In genomic region chr18:3012306-3012919, GRCh38 we compare ENCODE assay signal across 1 cellular context.
TF ChIP-seq lines count a peak whose summit lies in the region.

No MANE protein-coding gene starts in this region.

TF ChIP-seq in HEK293, 187 proteins besides CTCF, POLR2A, EP300 and RAD21 (continued from another document and continues in another):
- no peak for TF ChIP-seq ZNF148 (tag by site-specific recombination; IDR thresholded peaks at IDR 0.05; ENCODE audit: borderline replicate concordance)
- no peak for TF ChIP-seq ZNF174 (tag by site-specific recombination; IDR thresholded peaks at IDR 0.05)
- no peak for TF ChIP-seq ZNF10 (tag by site-specific recombination; IDR thresholded peaks at IDR 0.05)
- TF ChIP-seq ZNF596 (tag by site-specific recombination; IDR thresholded peaks at IDR 0.05), result no peak
- TF ChIP-seq ZSCAN30 (tag by site-specific recombination; IDR thresholded peaks at IDR 0.05), result no peak
- TF ChIP-seq ZNF777 (tag by site-specific recombination; IDR thresholded peaks at IDR 0.05; ENCODE audit: borderline replicate concordance), result no peak
- TF ChIP-seq ZNF776 (tag by site-specific recombination; IDR thresholded peaks at IDR 0.05; ENCODE audit: borderline replicate concordance), result no peak
- TF ChIP-seq ZNF639 (tag by site-specific recombination; IDR thresholded peaks at IDR 0.05), result no peak
- TF ChIP-seq ZNF398 (tag by site-specific recombination; IDR thresholded peaks at IDR 0.05), result peak; percentile 87
- no peak for TF ChIP-seq SCRT1 (tag by site-specific recombination; IDR thresholded peaks at IDR 0.05; ENCODE audit: borderline replicate concordance)
- TF ChIP-seq ZNF18 (tag by site-specific recombination; IDR thresholded peaks at IDR 0.05), result no peak
- no peak for TF ChIP-seq ZNF510 (tag by site-specific recombination; IDR thresholded peaks at IDR 0.05; ENCODE audit: insufficient replicate concordance)
- no peak for TF ChIP-seq ZNF146 (tag by site-specific recombination; IDR thresholded peaks at IDR 0.05)
- no peak for TF ChIP-seq IKZF3 (tag by site-specific recombination; IDR thresholded peaks at IDR 0.05)
- no peak for TF ChIP-seq PRDM1 (tag by site-specific recombination; IDR thresholded peaks at IDR 0.05)
- no peak for TF ChIP-seq ZNF561 (tag by site-specific recombination; IDR thresholded peaks at IDR 0.05; ENCODE audit: borderline replicate concordance)
- TF ChIP-seq, protein P1, sequence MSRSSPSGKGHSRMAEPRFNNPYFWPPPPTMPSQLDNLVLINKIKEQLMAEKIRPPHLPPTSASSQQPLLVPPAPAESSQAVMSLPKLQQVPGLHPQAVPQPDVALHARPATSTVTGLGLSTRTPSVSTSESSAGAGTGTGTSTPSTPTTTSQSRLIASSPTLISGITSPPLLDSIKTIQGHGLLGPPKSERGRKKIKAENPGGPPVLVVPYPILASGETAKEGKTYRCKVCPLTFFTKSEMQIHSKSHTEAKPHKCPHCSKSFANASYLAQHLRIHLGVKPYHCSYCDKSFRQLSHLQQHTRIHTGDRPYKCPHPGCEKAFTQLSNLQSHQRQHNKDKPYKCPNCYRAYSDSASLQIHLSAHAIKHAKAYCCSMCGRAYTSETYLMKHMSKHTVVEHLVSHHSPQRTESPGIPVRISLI (tag by site-specific recombination; IDR thresholded peaks at IDR 0.05), result no peak
- TF ChIP-seq ZNF266 (tag by site-specific recombination; IDR thresholded peaks at IDR 0.05; ENCODE audit: low read depth), result no peak
- no peak for TF ChIP-seq ZNF792 (tag by site-specific recombination; IDR thresholded peaks at IDR 0.05)
- no peak for TF ChIP-seq ZNF416 (tag by site-specific recombination; IDR thresholded peaks at IDR 0.05)
- TF ChIP-seq SP7 (tag by site-specific recombination; IDR thresholded peaks at IDR 0.05), result no peak; the same call in 1 of the 2 replicates
- TF ChIP-seq MEIS1 (CRISPR knock-in tag; IDR thresholded peaks at IDR 0.05; ENCODE audit: borderline replicate concordance), result no peak
- TF ChIP-seq GLI2 (tag by site-specific recombination; IDR thresholded peaks at IDR 0.05; ENCODE audit: borderline replicate concordance, low read depth), result no peak
- peak; percentile 82 for TF ChIP-seq ZBTB26 (tag by site-specific recombination; optimal IDR thresholded peaks at IDR 0.05)
- no peak for TF ChIP-seq ZNF433 (tag by site-specific recombination; IDR thresholded peaks at IDR 0.05; ENCODE audit: low read depth)
- TF ChIP-seq ZNF664 (tag by site-specific recombination; IDR thresholded peaks at IDR 0.05), result no peak
- TF ChIP-seq GLIS2 (tag by site-specific recombination; IDR thresholded peaks at IDR 0.05), result peak; percentile 96
- no peak for TF ChIP-seq ZNF585B (tag by site-specific recombination; IDR thresholded peaks at IDR 0.05)
- TF ChIP-seq ZNF404 (tag by site-specific recombination; IDR thresholded peaks at IDR 0.05), result no peak
- no peak for TF ChIP-seq ZBTB21 (tag by site-specific recombination; IDR thresholded peaks at IDR 0.05)
- TF ChIP-seq ZNF560 (tag by site-specific recombination; IDR thresholded peaks at IDR 0.05; ENCODE audit: borderline replicate concordance), result no peak
- TF ChIP-seq ZNF221 (tag by site-specific recombination; IDR thresholded peaks at IDR 0.05; ENCODE audit: borderline replicate concordance), result no peak
- peak; percentile 57 for TF ChIP-seq KLF9 (tag by site-specific recombination; IDR thresholded peaks at IDR 0.05; ENCODE audit: low read depth)
- TF ChIP-seq ZNF571 (tag by site-specific recombination; IDR thresholded peaks at IDR 0.05), result no peak
- TF ChIP-seq ZNF658 (tag by site-specific recombination; IDR thresholded peaks at IDR 0.05), result no peak
- TF ChIP-seq, protein P2, sequence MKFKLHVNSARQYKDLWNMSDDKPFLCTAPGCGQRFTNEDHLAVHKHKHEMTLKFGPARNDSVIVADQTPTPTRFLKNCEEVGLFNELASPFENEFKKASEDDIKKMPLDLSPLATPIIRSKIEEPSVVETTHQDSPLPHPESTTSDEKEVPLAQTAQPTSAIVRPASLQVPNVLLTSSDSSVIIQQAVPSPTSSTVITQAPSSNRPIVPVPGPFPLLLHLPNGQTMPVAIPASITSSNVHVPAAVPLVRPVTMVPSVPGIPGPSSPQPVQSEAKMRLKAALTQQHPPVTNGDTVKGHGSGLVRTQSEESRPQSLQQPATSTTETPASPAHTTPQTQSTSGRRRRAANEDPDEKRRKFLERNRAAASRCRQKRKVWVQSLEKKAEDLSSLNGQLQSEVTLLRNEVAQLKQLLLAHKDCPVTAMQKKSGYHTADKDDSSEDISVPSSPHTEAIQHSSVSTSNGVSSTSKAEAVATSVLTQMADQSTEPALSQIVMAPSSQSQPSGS (tag by site-specific recombination; IDR thresholded peaks at IDR 0.05; ENCODE audit: low read depth), result no peak
- TF ChIP-seq ZBTB10 (tag by site-specific recombination; IDR thresholded peaks at IDR 0.05), result peak; percentile 72
- TF ChIP-seq, protein P3, sequence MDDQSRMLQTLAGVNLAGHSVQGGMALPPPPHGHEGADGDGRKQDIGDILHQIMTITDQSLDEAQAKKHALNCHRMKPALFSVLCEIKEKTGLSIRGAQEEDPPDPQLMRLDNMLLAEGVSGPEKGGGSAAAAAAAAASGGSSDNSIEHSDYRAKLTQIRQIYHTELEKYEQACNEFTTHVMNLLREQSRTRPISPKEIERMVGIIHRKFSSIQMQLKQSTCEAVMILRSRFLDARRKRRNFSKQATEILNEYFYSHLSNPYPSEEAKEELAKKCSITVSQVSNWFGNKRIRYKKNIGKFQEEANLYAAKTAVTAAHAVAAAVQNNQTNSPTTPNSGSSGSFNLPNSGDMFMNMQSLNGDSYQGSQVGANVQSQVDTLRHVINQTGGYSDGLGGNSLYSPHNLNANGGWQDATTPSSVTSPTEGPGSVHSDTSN (CRISPR knock-in tag; IDR thresholded peaks at IDR 0.05), result 0 out of 2 replicates have a peak, but pooled peaks have one; percentile 26
- TF ChIP-seq, protein P4, sequence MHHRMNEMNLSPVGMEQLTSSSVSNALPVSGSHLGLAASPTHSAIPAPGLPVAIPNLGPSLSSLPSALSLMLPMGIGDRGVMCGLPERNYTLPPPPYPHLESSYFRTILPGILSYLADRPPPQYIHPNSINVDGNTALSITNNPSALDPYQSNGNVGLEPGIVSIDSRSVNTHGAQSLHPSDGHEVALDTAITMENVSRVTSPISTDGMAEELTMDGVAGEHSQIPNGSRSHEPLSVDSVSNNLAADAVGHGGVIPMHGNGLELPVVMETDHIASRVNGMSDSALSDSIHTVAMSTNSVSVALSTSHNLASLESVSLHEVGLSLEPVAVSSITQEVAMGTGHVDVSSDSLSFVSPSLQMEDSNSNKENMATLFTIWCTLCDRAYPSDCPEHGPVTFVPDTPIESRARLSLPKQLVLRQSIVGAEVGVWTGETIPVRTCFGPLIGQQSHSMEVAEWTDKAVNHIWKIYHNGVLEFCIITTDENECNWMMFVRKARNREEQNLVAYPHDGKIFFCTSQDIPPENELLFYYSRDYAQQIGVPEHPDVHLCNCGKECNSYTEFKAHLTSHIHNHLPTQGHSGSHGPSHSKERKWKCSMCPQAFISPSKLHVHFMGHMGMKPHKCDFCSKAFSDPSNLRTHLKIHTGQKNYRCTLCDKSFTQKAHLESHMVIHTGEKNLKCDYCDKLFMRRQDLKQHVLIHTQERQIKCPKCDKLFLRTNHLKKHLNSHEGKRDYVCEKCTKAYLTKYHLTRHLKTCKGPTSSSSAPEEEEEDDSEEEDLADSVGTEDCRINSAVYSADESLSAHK (tag by site-specific recombination; IDR thresholded peaks at IDR 0.05), result no peak
